21 cellular contexts compared by ENCODE assay signal in the genomic region with DNA sequence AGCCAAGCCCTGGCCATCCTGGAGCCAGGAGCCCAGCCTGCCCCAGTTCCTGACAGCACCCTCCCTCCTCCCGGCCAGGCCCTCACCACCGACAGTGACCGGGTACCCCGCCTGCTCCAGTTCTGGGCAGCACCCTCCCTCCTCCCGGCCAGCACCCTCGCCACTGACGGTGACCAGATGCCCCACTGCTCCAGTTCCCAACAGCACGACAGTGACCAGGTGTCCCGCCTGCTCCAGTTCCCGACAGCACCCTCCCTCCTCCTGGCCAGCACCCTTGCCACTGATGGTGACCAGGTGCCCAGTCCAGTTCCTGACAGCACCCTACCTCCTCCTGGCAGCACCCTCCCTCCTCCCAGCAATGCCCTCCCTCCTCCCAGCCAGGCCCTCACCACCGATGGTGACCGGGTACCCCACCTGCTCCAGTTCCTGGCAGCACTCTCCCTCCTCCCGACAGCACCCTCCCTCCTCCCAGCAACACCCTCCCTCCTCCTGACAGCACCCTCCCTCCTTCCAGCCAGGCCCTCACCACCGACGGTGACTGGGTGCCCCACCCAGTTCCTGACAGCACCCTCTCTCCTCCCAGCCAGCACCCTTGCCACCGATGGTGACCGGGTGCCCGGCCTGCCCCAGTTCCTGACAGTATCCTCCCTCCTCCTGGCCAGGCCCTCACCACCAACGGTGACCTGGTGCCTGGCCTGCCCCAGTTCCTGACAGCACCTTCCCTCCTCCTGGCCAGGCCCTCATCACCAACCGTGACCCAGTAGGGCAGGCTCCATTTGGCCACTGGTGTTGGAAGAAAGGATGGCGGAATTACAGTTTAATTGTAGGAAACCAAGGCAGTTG. TPM values are rescaled to one million over a fixed set of nuclear protein-coding genes. Genes with fewer than 3 reads are reported as not detected.
DNase-seq lines count a peak whose midpoint lies in the region; ATAC-seq and TF ChIP-seq lines count a peak whose summit lies in the region.
"Had no signal": no experiment of that assay in that cellular context is flagged by ENCODE, and none has a peak within 500 bp of the region (broad histone marks: within the 10 kb centered on the region; RNA-seq: fewer than 3 reads in every experiment).

No MANE protein-coding gene starts in this region.

- H3K27ac ChIP-seq in HCT116 (ENCODE audit: low read depth, low read length) (no peak overlapping the region), SK-N-SH (ENCODE audit: low read depth in 2 of 2, low read length in 1 of 2) (peak overlapping the region in 1 of 2 experiments; percentile 89; a peak in 1 of 4 replicates), sigmoid colon (peak overlapping the region; percentile 32 to 67 (median 48))
- H3K27ac ChIP-seq: SK-N-MC, testis had no signal

- 0 out of 2 replicates have a peak, but pooled peaks have one; percentile 18 for ATAC-seq in HCT116
- ATAC-seq in left ventricle myocardium superior, result peak; percentile 88
- ATAC-seq in activated CD8-positive, alpha-beta memory T cell treated with anti-CD3 and anti-CD28 coated beads, Interleukin-2, amount 10 ng/mL, durations not matched to agents 7 days and 5 days, result no peak

- no peak for TF ChIP-seq POLR2A in HCT116 (IDR thresholded peaks at IDR 0.05; ENCODE audit: borderline replicate concordance, extremely low read depth, insufficient read depth, insufficient read length)
- no peak for TF ChIP-seq POLR2A in sigmoid colon (IDR thresholded peaks at IDR 0.05)

- peaks cover 11% of the 10 kb centered on the region for H3K9me3 Mint-ChIP-seq in activated CD8-positive, alpha-beta memory T cell treated with anti-CD3 and anti-CD28 coated beads, Interleukin-2, amount 10 ng/mL, durations not matched to agents 7 days and 5 days (ENCODE audit: low read depth)

- no peak overlapping the region for H3K4me3 Mint-ChIP-seq in activated CD8-positive, alpha-beta memory T cell treated with anti-CD3 and anti-CD28 coated beads, Interleukin-2, amount 10 ng/mL, durations not matched to agents 7 days and 5 days
- H3K4me3 Mint-ChIP-seq: nephron had no signal

- H2AFZ ChIP-seq in HCT116 (ENCODE audit: low read depth, low read length, poor library complexity, severe bottlenecking), result no peak overlapping the region
- H2AFZ ChIP-seq in SK-N-SH (ENCODE audit: low read depth), result no peak overlapping the region

- no peak for DNase-seq in HCT116 (ENCODE audit: low read depth, low spot score)
- DNase-seq in SK-N-SH, result peak; percentile 77
- DNase-seq in left ventricle myocardium superior, result peak; percentile 86
- DNase-seq in sigmoid colon, result peak; percentile 76
- DNase-seq in activated CD8-positive, alpha-beta memory T cell treated with anti-CD3 and anti-CD28 coated beads, Interleukin-2, amount 10 ng/mL, durations not matched to agents 7 days and 5 days, result no peak
- no peak for DNase-seq in COLO829 (ENCODE audit: low spot score)
- no peak for DNase-seq in EL
- DNase-seq in AG08396 (ENCODE audit: low spot score), result no peak
- DNase-seq: activated CD4-positive, alpha-beta T cell treated with anti-CD3 and anti-CD28 coated beads, Interleukin-2, amount 50 U/mL, for 48 hours; amygdala; foreskin fibroblast; mammary epithelial cell; NCI-H1694; NCI-H526; retina; stimulated activated CD4-positive, alpha-beta T cell treated with anti-CD3 and anti-CD28 coated beads, Interleukin-1b, Interleukin-23, amount 100 ng/mL, for 48 hours; testis had no signal

- no peaks in the 10 kb centered on the region for H3K36me3 Mint-ChIP-seq in activated CD8-positive, alpha-beta memory T cell treated with anti-CD3 and anti-CD28 coated beads, Interleukin-2, amount 10 ng/mL, durations not matched to agents 7 days and 5 days

- TF ChIP-seq CTCF in HCT116 (IDR thresholded peaks at IDR 0.05 in 2 of 3, conservative IDR thresholded peaks at IDR 0.05 in 1 of 3; ENCODE audit: borderline replicate concordance in 1 of 3, insufficient read depth in 1 of 3, low read depth in 2 of 3, low read length in 2 of 3) (no peak), SK-N-SH (IDR thresholded peaks at IDR 0.05) (no peak), sigmoid colon (IDR thresholded peaks at IDR 0.05) (no peak)

- BruUV-seq in HCT116 (replicated peaks; lab: Mats Ljungman, UMichigan), result no TSS peak

- POLR2A ChIA-PET in HCT116 (lab: Charles Lee), result no interaction called here
- POLR2A ChIA-PET in SK-N-SH (lab: Yijun Ruan, JAX), result no interaction called here

- H3K4me3 ChIP-seq in HCT116 (replicated peaks in 1 of 2; ENCODE audit: low read depth in 1 of 2, low read length in 2 of 2) (no peak overlapping the region), SK-N-SH (ENCODE audit: low read depth in 2 of 2, low read length in 1 of 2) (no peak overlapping the region), sigmoid colon (no peak overlapping the region)
- H3K4me3 ChIP-seq: SK-N-MC, testis had no signal

- TF ChIP-seq RAD21 in HCT116 (IDR thresholded peaks at IDR 0.05; ENCODE audit: low read depth) (no peak), SK-N-SH (IDR thresholded peaks at IDR 0.05; ENCODE audit: low read length) (0 out of 2 replicates have a peak, but pooled peaks have one; percentile 4)

- H3K27ac Mint-ChIP-seq in activated CD8-positive, alpha-beta memory T cell treated with anti-CD3 and anti-CD28 coated beads, Interleukin-2, amount 10 ng/mL, durations not matched to agents 7 days and 5 days, result no peak overlapping the region
- H3K27ac Mint-ChIP-seq: nephron had no signal

- intact Hi-C loops in HCT116 (cut with micrococcal nuclease), result no loop called here
- intact Hi-C loops in left ventricle myocardium superior (cut with micrococcal nuclease), result no loop called here
- intact Hi-C loops in sigmoid colon (cut with DNase I), result no loop called here

- H3F3A ChIP-seq in SK-N-SH (replicated peaks; ENCODE audit: insufficient read depth), result no peaks in the 10 kb centered on the region

- WGBS in SK-N-SH (ENCODE audit: low lambda C conversion rate), result 41% methylated on average over 21 of the region's 21 CpGs
- WGBS in sigmoid colon, 2 donors, result 46 to 75% methylated on average over 21 of the region's 21 CpGs

- H4K20me1 ChIP-seq in HCT116 (ENCODE audit: insufficient read depth), result no peaks in the 10 kb centered on the region
- H4K20me1 ChIP-seq in SK-N-SH (ENCODE audit: insufficient read depth), result no peaks in the 10 kb centered on the region

- H3K9me2 ChIP-seq in HCT116 (ENCODE audit: insufficient read depth) (no peaks in the 10 kb centered on the region), SK-N-SH (no peaks in the 10 kb centered on the region)

- H3K27me3 Mint-ChIP-seq in activated CD8-positive, alpha-beta memory T cell treated with anti-CD3 and anti-CD28 coated beads, Interleukin-2, amount 10 ng/mL, durations not matched to agents 7 days and 5 days, result peaks cover 4% of the 10 kb centered on the region

- TF ChIP-seq EP300 in SK-N-SH (IDR thresholded peaks at IDR 0.05; ENCODE audit: borderline replicate concordance in 1 of 2, low read depth in 1 of 2, low read length in 1 of 2) (peak in 1 of 2 experiments; percentile 78; a peak in 2 of 4 replicates), sigmoid colon (IDR thresholded peaks at IDR 0.05) (no peak)

- RAD21 ChIA-PET in HCT116 (lab: Charles Lee; ENCODE audit: low non-redundant PET in 1 of 2, low total read pairs in 2 of 2, uncharacterized antibody in 2 of 2, unreplicated experiment in 2 of 2), result no interaction called here

- CTCF ChIA-PET in HCT116 (lab: Charles Lee) (no interaction called here), SK-N-SH (lab: Yijun Ruan, JAX) (no interaction called here)
- CTCF ChIA-PET in activated CD8-positive, alpha-beta memory T cell treated with anti-CD3 and anti-CD28 coated beads, Interleukin-2, amount 10 ng/mL, durations not matched to agents 7 days and 5 days (lab: Charles Lee), result no interaction called here

- H3K79me2 ChIP-seq in HCT116 (ENCODE audit: insufficient read depth, low read length), result no peaks in the 10 kb centered on the region
- H3K79me2 ChIP-seq in SK-N-SH (ENCODE audit: insufficient read depth), result no peaks in the 10 kb centered on the region

- no peak overlapping the region for H3K4me2 ChIP-seq in HCT116 (ENCODE audit: low read length)
- no peak overlapping the region for H3K4me2 ChIP-seq in SK-N-SH

- H3K4me1 Mint-ChIP-seq in activated CD8-positive, alpha-beta memory T cell treated with anti-CD3 and anti-CD28 coated beads, Interleukin-2, amount 10 ng/mL, durations not matched to agents 7 days and 5 days, result no peaks in the 10 kb centered on the region

- H3K27me3 ChIP-seq in HCT116 (ENCODE audit: insufficient read depth, low read length), result peaks cover 12% of the 10 kb centered on the region; the same call in 1 of the 2 replicates
- no peaks in the 10 kb centered on the region for H3K27me3 ChIP-seq in SK-N-SH (ENCODE audit: insufficient read depth)
- H3K27me3 ChIP-seq in sigmoid colon, result no peaks in the 10 kb centered on the region
- H3K27me3 ChIP-seq: testis had no signal

- no peak overlapping the region for H3K9ac ChIP-seq in HCT116 (ENCODE audit: low read length)
- H3K9ac ChIP-seq in SK-N-SH, result no peak overlapping the region

- peaks cover 0 to 17% of the 10 kb centered on the region in 2 experiments; a peak in 2 of 4 replicates for H3K4me1 ChIP-seq in HCT116 (ENCODE audit: control insufficient read depth in 1 of 2, insufficient read depth in 2 of 2, low read length in 2 of 2)
- peaks cover 0 to 80% of the 10 kb centered on the region in 2 experiments; a peak in 2 of 4 replicates for H3K4me1 ChIP-seq in SK-N-SH (ENCODE audit: control insufficient read depth in 1 of 2, insufficient read depth in 2 of 2, low read depth in 1 of 2, low read length in 1 of 2)
- H3K4me1 ChIP-seq in sigmoid colon, result peaks cover 0 to 17% (median 4%) of the 10 kb centered on the region in 4 donors

- H3K36me3 ChIP-seq in HCT116 (ENCODE audit: control insufficient read depth in 1 of 2, insufficient read depth in 2 of 2, low read length in 2 of 2) (no peaks in the 10 kb centered on the region), SK-N-SH (replicated peaks in 1 of 2; ENCODE audit: control insufficient read depth in 1 of 2, insufficient read depth in 2 of 2, low read length in 1 of 2) (no peaks in the 10 kb centered on the region), sigmoid colon (peaks cover 0 to 13% (median 0%) of the 10 kb centered on the region in 4 donors)

- H3K9me3 ChIP-seq in HCT116 (ENCODE audit: control insufficient read depth in 1 of 2, insufficient read depth in 1 of 2, low read depth in 1 of 2, low read length in 2 of 2), result no peaks in the 10 kb centered on the region
- no peaks in the 10 kb centered on the region for H3K9me3 ChIP-seq in SK-N-SH
- no peaks in the 10 kb centered on the region for H3K9me3 ChIP-seq in sigmoid colon
- H3K9me3 ChIP-seq: testis had no signal

RNA-seq across cellular contexts. Expression of gene VIPR2, which starts 40.3 kb away (rescaled TPM):
- total RNA-seq in HCT116 (2021; ENCODE audit: unreplicated experiment) (0.10 TPM), left ventricle myocardium superior (21.3 TPM), sigmoid colon (10 to 100 TPM; 11.7 to 21.4 (median 15.7) TPM)
- polyA plus RNA-seq in HCT116 (2012), result 0.09 TPM in 1 of 2 replicates, not detected in the other
- polyA plus RNA-seq in SK-N-SH (2012; rRNA removed) (0.02 TPM in 1 of 2 replicates, not detected in the other), sigmoid colon (1 to 10 TPM in 2 of 3 donors, under 1 TPM in 1; 0.23 to 3.0 (median 2.4) TPM)
- polyA plus RNA-seq in SK-N-SH (2012; cell fraction: cytosol; rRNA removed), result 0.01 and 0.03 TPM in 2 replicates
- 0.04 and 0.08 TPM in 2 replicates for polyA plus RNA-seq in SK-N-SH (2012; cell fraction: nucleus; rRNA removed)
- total RNA-seq in activated CD8-positive, alpha-beta memory T cell treated with anti-CD3 and anti-CD28 coated beads, Interleukin-2, amount 10 ng/mL, durations not matched to agents 7 days and 5 days, result under 1 TPM in 1 of 2 experiments, not detected in 1; 0.05 TPM
- total RNA-seq: mammary epithelial cell, MCF 10A, OCI-LY7 had no signal
- polyA plus RNA-seq: mammary epithelial cell had no signal

Comparison
In these comparisons a context has a peak if more than half of its experiments do, and no peak if none do; other contexts are left out.
1. DNase-seq: peak in SK-N-SH (single experiment), left ventricle myocardium superior (single experiment) and sigmoid colon (single experiment); none in HCT116 (single experiment), activated CD8-positive, alpha-beta memory T cell treated with anti-CD3 and anti-CD28 coated beads, Interleukin-2, amount 10 ng/mL, durations not matched to agents 7 days and 5 days (single experiment), COLO829 (single experiment), EL (single experiment) and AG08396 (single experiment).
2. RNA of gene VIPR2, which starts 40.3 kb away (total RNA-seq): 21.3 TPM in left ventricle myocardium superior (single experiment) and 11.7 to 21.4 TPM in sigmoid colon; 0.10 TPM in HCT116 (single experiment) and 0.05 TPM in activated CD8-positive, alpha-beta memory T cell treated with anti-CD3 and anti-CD28 coated beads, Interleukin-2, amount 10 ng/mL, durations not matched to agents 7 days and 5 days; every median in the first group is over 10 times any median in the second.
3. Of the 11 proteins assayed by ChIP-seq in both SK-N-SH and HCT116: peak only in SK-N-SH: RAD21; only in HCT116: none; in both: none; in neither: 10.